24 cellular contexts compared by ENCODE assay signal in genomic region chr1:177495878-177496277, GRCh38.
DNase-seq lines count a peak whose midpoint lies in the region; ATAC-seq and TF ChIP-seq lines count a peak whose summit lies in the region.
"Had no signal": no experiment of that assay in that cellular context is flagged by ENCODE, and none has a peak within 500 bp of the region (broad histone marks: within the 10 kb centered on the region; RNA-seq: fewer than 3 reads in every experiment).

No MANE protein-coding gene starts in this region.

- H3K36me3 Mint-ChIP-seq in GM23338 (ENCODE audit: low read depth) (no peaks in the 10 kb centered on the region), endodermal cell (ENCODE audit: low read depth) (no peaks in the 10 kb centered on the region), CD14-positive monocyte (no peaks in the 10 kb centered on the region)

- H3K27ac ChIP-seq in GM23338 (ENCODE audit: low read depth) = no peak overlapping the region
- H3K27ac ChIP-seq in endodermal cell (ENCODE audit: low read depth, low read length) = no peak overlapping the region
- no peak overlapping the region for H3K27ac ChIP-seq in osteoblast (ENCODE audit: low read depth, low read length)
- H3K27ac ChIP-seq in ovary = no peak overlapping the region
- H3K27ac ChIP-seq: HL-60 had no signal

- peak overlapping the region; percentile 15; the same call in 1 of the 2 replicates for H2AFZ ChIP-seq in GM23338
- H2AFZ ChIP-seq in osteoblast (ENCODE audit: low read length) = no peak overlapping the region

- DNase-seq in GM23338 (ENCODE audit: low spot score) = no peak
- peak; percentile 41 for DNase-seq in SK-MEL-5 (ENCODE audit: low read depth, low spot score)
- DNase-seq in endodermal cell = no peak
- peak; percentile 30 for DNase-seq in osteoblast (ENCODE audit: insufficient read length, low spot score, missing footprints)
- DNase-seq in ovary = no peak
- no peak for DNase-seq in CD14-positive monocyte (ENCODE audit: low spot score)
- DNase-seq: BE2C; CD4-positive, alpha-beta T cell; DMS153; GF-D8; NCI-H1092; NCI-H1436 treated with DMSO at 0.1 percent for 48 hours; NCI-H2029 treated with DMSO at 0.1 percent for 48 hours; NCI-H446 treated with DMSO at 0.1 percent for 48 hours; NCI-H69; NK-92 treated with Interleukin-12 subunit alpha and Interleukin-12 subunit beta, amount 100 ng/mL, for 24 hours; OCI-M1; SHP77 had no signal

- H3K4me2 ChIP-seq in GM23338 = no peak overlapping the region
- H3K4me2 ChIP-seq in osteoblast (ENCODE audit: insufficient read depth, low read length) = no peak overlapping the region

- in situ Hi-C loops in SK-MEL-5 (cut with HindIII; ENCODE audit: low pct_unique_long_range_greater_than_20kb, low sequenced_read_pairs) = no loop called here

- H4K20me1 ChIP-seq in GM23338 (replicated peaks; ENCODE audit: insufficient read depth) (no peaks in the 10 kb centered on the region), osteoblast (ENCODE audit: insufficient read depth, low read length) (no peaks in the 10 kb centered on the region)

- H3K27me3 Mint-ChIP-seq in GM23338 (ENCODE audit: insufficient read depth, low read depth, poor library complexity) = no peaks in the 10 kb centered on the region
- H3K27me3 Mint-ChIP-seq in endodermal cell (ENCODE audit: insufficient read depth) = no peaks in the 10 kb centered on the region
- H3K27me3 Mint-ChIP-seq in CD14-positive monocyte (ENCODE audit: low read depth in 3 of 3) = peaks cover 0 to 1% (median 0%) of the 10 kb centered on the region in 3 donors
- H3K27me3 Mint-ChIP-seq: CD4-positive, alpha-beta T cell had no signal

- H3K9me2 ChIP-seq in GM23338 (ENCODE audit: insufficient read depth) = no peaks in the 10 kb centered on the region

- TF ChIP-seq POLR2A in ovary (IDR thresholded peaks at IDR 0.05) = no peak

- peak; percentile 12 to 33; a peak in 2 of 4 replicates for TF ChIP-seq CTCF in GM23338 (conservative IDR thresholded peaks at IDR 0.05; ENCODE audit: low read depth in 2 of 2)
- TF ChIP-seq CTCF in endodermal cell (conservative IDR thresholded peaks at IDR 0.05) = peak; percentile 55
- TF ChIP-seq CTCF in osteoblast (IDR thresholded peaks at IDR 0.05; ENCODE audit: extremely low read depth, low read depth, low read length) = peak; percentile 9
- TF ChIP-seq CTCF in ovary (IDR thresholded peaks at IDR 0.05) = no peak
- TF ChIP-seq CTCF in CD14-positive monocyte (IDR thresholded peaks at IDR 0.05) = no peak

- H3K4me1 Mint-ChIP-seq in GM23338 (no peaks in the 10 kb centered on the region), endodermal cell (no peaks in the 10 kb centered on the region), CD14-positive monocyte (no peaks in the 10 kb centered on the region)

- H3K79me2 ChIP-seq in GM23338 (replicated peaks; ENCODE audit: insufficient read depth) (no peaks in the 10 kb centered on the region), osteoblast (ENCODE audit: insufficient read depth, low read length) (no peaks in the 10 kb centered on the region)

- no peak overlapping the region for H3K9ac ChIP-seq in endodermal cell (ENCODE audit: extremely low read depth, low read length, poor library complexity, severe bottlenecking)

- H3K4me3 Mint-ChIP-seq in GM23338 (no peak overlapping the region), endodermal cell (no peak overlapping the region), CD14-positive monocyte (no peak overlapping the region)
- H3K4me3 Mint-ChIP-seq: CD4-positive, alpha-beta T cell had no signal

- H3K4me1 ChIP-seq in GM23338 (ENCODE audit: insufficient read depth) (no peaks in the 10 kb centered on the region), endodermal cell (ENCODE audit: control insufficient read depth, insufficient read depth, low read length) (no peaks in the 10 kb centered on the region), osteoblast (ENCODE audit: insufficient read depth, low read length) (no peaks in the 10 kb centered on the region), ovary (ENCODE audit: insufficient read depth) (no peaks in the 10 kb centered on the region)
- H3K4me1 ChIP-seq: BE2C, Caco-2, HAP-1 had no signal

- H3K9me3 Mint-ChIP-seq in GM23338 (no peaks in the 10 kb centered on the region), endodermal cell (no peaks in the 10 kb centered on the region), CD14-positive monocyte (peaks cover 0 to 9% (median 5%) of the 10 kb centered on the region in 7 donors)

- no peaks in the 10 kb centered on the region for H3K27me3 ChIP-seq in GM23338 (ENCODE audit: insufficient read depth)
- no peaks in the 10 kb centered on the region for H3K27me3 ChIP-seq in endodermal cell (ENCODE audit: control insufficient read depth, insufficient read depth, low read length, poor library complexity, severe bottlenecking)
- no peaks in the 10 kb centered on the region for H3K27me3 ChIP-seq in osteoblast (ENCODE audit: insufficient read depth, low read length)
- H3K27me3 ChIP-seq in ovary = no peaks in the 10 kb centered on the region
- H3K27me3 ChIP-seq: BE2C had no signal

- H3K36me3 ChIP-seq in GM23338 (ENCODE audit: insufficient read depth) = no peaks in the 10 kb centered on the region
- no peaks in the 10 kb centered on the region for H3K36me3 ChIP-seq in endodermal cell (ENCODE audit: control insufficient read depth, insufficient read depth, low read length)
- H3K36me3 ChIP-seq in osteoblast (ENCODE audit: insufficient read depth, low read length) = no peaks in the 10 kb centered on the region
- no peaks in the 10 kb centered on the region for H3K36me3 ChIP-seq in ovary
- H3K36me3 ChIP-seq: BE2C, HAP-1 had no signal

- H3K9me3 ChIP-seq in endodermal cell (ENCODE audit: control insufficient read depth, low read length) = no peaks in the 10 kb centered on the region
- no peaks in the 10 kb centered on the region for H3K9me3 ChIP-seq in osteoblast (ENCODE audit: low read depth, low read length)
- no peaks in the 10 kb centered on the region for H3K9me3 ChIP-seq in ovary
- H3K9me3 ChIP-seq: BE2C, Caco-2, HAP-1 had no signal

- TF ChIP-seq EP300 in ovary (IDR thresholded peaks at IDR 0.05) = no peak

- no peak overlapping the region for H3K27ac Mint-ChIP-seq in GM23338
- no peak overlapping the region for H3K27ac Mint-ChIP-seq in endodermal cell
- H3K27ac Mint-ChIP-seq in CD14-positive monocyte = no peak overlapping the region
- H3K27ac Mint-ChIP-seq: CD4-positive, alpha-beta T cell had no signal

- no peaks in the 10 kb centered on the region for H3F3A ChIP-seq in GM23338 (replicated peaks; ENCODE audit: low read depth)

- WGBS in endodermal cell (ENCODE audit: insufficient coverage in 1 of 2, insufficient read length in 1 of 2), 2 experiments = 81 to 100% methylated on average over 1 to 2 of the region's 2 CpGs
- WGBS in ovary, 3 donors = 68 to 88% (median 77%) methylated on average over 2 of the region's 2 CpGs

- intact Hi-C loops in ovary (cut with DNase I) (no loop called here), CD14-positive monocyte (cut with micrococcal nuclease) (no loop called here)

- no peak for ATAC-seq in GM23338
- no peak for ATAC-seq in GM18868 (IDR thresholded peaks at IDR 0.05; ENCODE audit: unreplicated experiment)
- no peak for ATAC-seq in GM21786 (IDR thresholded peaks at IDR 0.05; ENCODE audit: unreplicated experiment)
- ATAC-seq: GM12878 had no signal

- H3K4me3 ChIP-seq in GM23338 (no peak overlapping the region), endodermal cell (ENCODE audit: low read length) (no peak overlapping the region), osteoblast (ENCODE audit: insufficient read depth, low read length) (no peak overlapping the region), ovary (no peak overlapping the region)
- H3K4me3 ChIP-seq: GM12878, HAP-1 had no signal

TF ChIP-seq in GM23338, 12 proteins besides CTCF, POLR2A, EP300 and RAD21 (continues in another document):
- TF ChIP-seq JUNB (IDR thresholded peaks at IDR 0.05; ENCODE audit: unreplicated experiment) (no peak), ZNF331 (CRISPR knock-in tag; IDR thresholded peaks at IDR 0.05; ENCODE audit: low read depth) (no peak), ZNF114 (CRISPR knock-in tag; IDR thresholded peaks at IDR 0.05) (no peak), CREB1 (CRISPR knock-in tag; IDR thresholded peaks at IDR 0.05; ENCODE audit: low read depth) (no peak), STAT1 (IDR thresholded peaks at IDR 0.05; ENCODE audit: unreplicated experiment) (no peak), EZH2phosphoT487 (IDR thresholded peaks at IDR 0.05; ENCODE audit: unreplicated experiment) (no peak), POLR2AphosphoS5 (IDR thresholded peaks at IDR 0.05; ENCODE audit: low read depth) (no peak), ETS1 (IDR thresholded peaks at IDR 0.05) (no peak)

Comparison
In these comparisons a context has a peak if more than half of its experiments do, and no peak if none do; other contexts are left out.
1. DNase-seq: peak in SK-MEL-5 (single experiment) and osteoblast (single experiment); none in GM23338 (single experiment), endodermal cell (single experiment), ovary (0 of 5) and CD14-positive monocyte (single experiment).
2. CTCF ChIP-seq: peak in GM23338 (2 of 2), endodermal cell (single experiment) and osteoblast (single experiment); none in ovary (0 of 3) and CD14-positive monocyte (single experiment).